In genomic region chr4:48189731-48190130, GRCh38 we compare ENCODE assay signal across 27 cellular contexts. TPM values are rescaled to one million over a fixed set of nuclear protein-coding genes. Genes with fewer than 3 reads are reported as not detected.
"Had no signal": no experiment of that assay in that cellular context is flagged by ENCODE, and none has a peak within 500 bp of the region (broad histone marks: within the 10 kb centered on the region; RNA-seq: fewer than 3 reads in every experiment).

No MANE protein-coding gene starts in this region.

- H3K4me3 Mint-ChIP-seq: activated naive CD8-positive, alpha-beta T cell; activated T-cell treated with anti-CD3 and anti-CD28 coated beads, Interleukin-2, amount 50 U/mL, for 4 hours; naive B cell; stimulated activated memory B cell treated with anti-CD40 and anti-IgM and Interleukin-4, amounts not matched to agents 10 μg/mL and 1 μg/mL and 100 μg/mL, for 72 hours had no signal

- H3K27me3 ChIP-seq: adrenal gland, ascending aorta, brain microvascular endothelial cell, stomach, suprapubic skin, transverse colon had no signal

- FAIRE-seq: kidney, small intestine, urothelium cell line had no signal

- H3K27ac ChIP-seq: adrenal gland, ascending aorta, brain microvascular endothelial cell, stomach, suprapubic skin, transverse colon had no signal

- H3K4me1 ChIP-seq: adrenal gland, ascending aorta, stomach, suprapubic skin, transverse colon had no signal

- H3K9me3 ChIP-seq: adrenal gland, ascending aorta, stomach, suprapubic skin, transverse colon had no signal

- H3K27ac Mint-ChIP-seq: activated naive CD8-positive, alpha-beta T cell; activated T-helper 2 cell treated with anti-CD3 and anti-CD28 coated beads, Interferon-gamma antibody, Interleukin-2, Interleukin-4, amounts not matched to agents 10 μg/mL and 5 μg/mL and 100 μg/mL, durations not matched to agents 14 hours and 24 hours and 36 hours; stimulated activated memory B cell treated with anti-CD40 and anti-IgM and Interleukin-4, amounts not matched to agents 10 μg/mL and 1 μg/mL and 100 μg/mL, for 72 hours had no signal

- H3K36me3 Mint-ChIP-seq: activated naive CD8-positive, alpha-beta T cell; naive B cell had no signal

- H3K27me3 Mint-ChIP-seq: activated naive CD8-positive, alpha-beta T cell; naive B cell; stimulated activated memory B cell treated with anti-CD40 and anti-IgM and Interleukin-4, amounts not matched to agents 10 μg/mL and 1 μg/mL and 100 μg/mL, for 72 hours had no signal

- ATAC-seq: activated T-cell treated with anti-CD3 and anti-CD28 coated beads, Interleukin-2, amount 50 U/mL, for 4 hours; sciatic nerve; stimulated activated memory B cell treated with anti-CD40 and anti-IgM and Interleukin-4, amounts not matched to agents 10 μg/mL and 1 μg/mL and 100 μg/mL, for 72 hours had no signal

- H3K9me3 Mint-ChIP-seq: activated T-cell treated with anti-CD3 and anti-CD28 coated beads, Interleukin-2, amount 50 U/mL, for 4 hours; activated T-helper 2 cell treated with anti-CD3 and anti-CD28 coated beads, Interferon-gamma antibody, Interleukin-2, Interleukin-4, amounts not matched to agents 10 μg/mL and 5 μg/mL and 100 μg/mL, durations not matched to agents 14 hours and 24 hours and 36 hours; naive B cell; stimulated activated memory B cell treated with anti-CD40 and anti-IgM and Interleukin-4, amounts not matched to agents 10 μg/mL and 1 μg/mL and 100 μg/mL, for 72 hours had no signal

- H3K4me3 ChIP-seq: adrenal gland, ascending aorta, lung, stomach, suprapubic skin, transverse colon had no signal

- H3K36me3 ChIP-seq: adrenal gland, ascending aorta, brain microvascular endothelial cell, stomach, suprapubic skin, transverse colon had no signal

- DNase-seq: activated CD4-positive, alpha-beta T cell treated with anti-CD3 and anti-CD28 coated beads for 4 hours; activated CD4-positive, alpha-beta T cell treated with anti-CD3 and anti-CD28 coated beads, Interleukin-2, amount 50 U/mL, for 48 hours; activated CD4-positive, CD25-positive, alpha-beta regulatory T cell; activated CD8-positive, alpha-beta memory T cell treated with anti-CD3 and anti-CD28 coated beads, Interleukin-2, amount 50 U/mL, for 48 hours; activated naive CD4-positive, alpha-beta T cell; activated T-cell treated with anti-CD3 and anti-CD28 coated beads, Interleukin-2, amount 50 U/mL, for 4 hours; adrenal gland; brain microvascular endothelial cell; caudate nucleus; dermis blood vessel endothelial cell; effector CD8-positive, alpha-beta T cell; foreskin melanocyte; kidney; naive B cell; posterior cingulate gyrus; small intestine; stomach; transverse colon had no signal

RNA-seq across cellular contexts. Expression of gene TXK, which starts 55.7 kb away (rescaled TPM):
- total RNA-seq: ascending aorta had no signal
- polyA plus RNA-seq: neural cell had no signal
